ENCODE assay signal across 11 cellular contexts in genomic region chr3:66441124-66441523, GRCh38. TPM values are rescaled to one million over a fixed set of nuclear protein-coding genes. Genes with fewer than 3 reads are reported as not detected.
DNase-seq lines count a peak whose midpoint lies in the region; ATAC-seq and TF ChIP-seq lines count a peak whose summit lies in the region.
"Had no signal": no experiment of that assay in that cellular context is flagged by ENCODE, and none has a peak within 500 bp of the region (broad histone marks: within the 10 kb centered on the region; RNA-seq: fewer than 3 reads in every experiment).

No MANE protein-coding gene starts in this region.

- peak overlapping the region; percentile 6 for H3K27ac ChIP-seq in temporal lobe (ENCODE audit: low read depth, low read length)

- H3K27me3 Mint-ChIP-seq in WTC11 (ENCODE audit: low read depth) = no peaks in the 10 kb centered on the region
- no peaks in the 10 kb centered on the region for H3K27me3 Mint-ChIP-seq in activated CD8-positive, alpha-beta memory T cell treated with anti-CD3 and anti-CD28 coated beads, Interleukin-2, amount 10 ng/mL, durations not matched to agents 7 days and 5 days

- peak overlapping the region; percentile 12 for H3K4me3 Mint-ChIP-seq in WTC11
- no peak overlapping the region for H3K4me3 Mint-ChIP-seq in activated CD8-positive, alpha-beta memory T cell treated with anti-CD3 and anti-CD28 coated beads, Interleukin-2, amount 10 ng/mL, durations not matched to agents 7 days and 5 days
- H3K4me3 Mint-ChIP-seq: activated CD8-positive, alpha-beta T cell treated with anti-CD3 and anti-CD28 coated beads, Interleukin-2, amount 10 ng/mL, durations not matched to agents 7 days and 5 days had no signal

- peaks cover 16% of the 10 kb centered on the region for H3K36me3 Mint-ChIP-seq in WTC11
- no peaks in the 10 kb centered on the region for H3K36me3 Mint-ChIP-seq in activated CD8-positive, alpha-beta memory T cell treated with anti-CD3 and anti-CD28 coated beads, Interleukin-2, amount 10 ng/mL, durations not matched to agents 7 days and 5 days

- peak overlapping the region; percentile 100 for H3K27ac Mint-ChIP-seq in WTC11
- H3K27ac Mint-ChIP-seq in activated CD8-positive, alpha-beta memory T cell treated with anti-CD3 and anti-CD28 coated beads, Interleukin-2, amount 10 ng/mL, durations not matched to agents 7 days and 5 days = no peak overlapping the region
- H3K27ac Mint-ChIP-seq: activated CD8-positive, alpha-beta T cell treated with anti-CD3 and anti-CD28 coated beads, Interleukin-2, amount 10 ng/mL, durations not matched to agents 7 days and 5 days had no signal

- H3K9me3 Mint-ChIP-seq in WTC11 = no peaks in the 10 kb centered on the region
- no peaks in the 10 kb centered on the region for H3K9me3 Mint-ChIP-seq in activated CD8-positive, alpha-beta memory T cell treated with anti-CD3 and anti-CD28 coated beads, Interleukin-2, amount 10 ng/mL, durations not matched to agents 7 days and 5 days (ENCODE audit: low read depth)

- H3K4me1 Mint-ChIP-seq in WTC11 = peaks cover 96% of the 10 kb centered on the region
- H3K4me1 Mint-ChIP-seq in activated CD8-positive, alpha-beta memory T cell treated with anti-CD3 and anti-CD28 coated beads, Interleukin-2, amount 10 ng/mL, durations not matched to agents 7 days and 5 days = peaks cover 19% of the 10 kb centered on the region

- POLR2A ChIA-PET in WTC11 (lab: Charles Lee) = interaction anchor here (0.6 to 1.3 kb wide), 2 partner anchors 32 to 151 kb away, joined by 3 to 5 read pairs; no protein-coding TSS in a partner anchor

- ATAC-seq in WTC11 = no peak
- ATAC-seq in GM19463 (IDR thresholded peaks at IDR 0.05; ENCODE audit: unreplicated experiment) = no peak
- ATAC-seq in activated CD8-positive, alpha-beta memory T cell treated with anti-CD3 and anti-CD28 coated beads, Interleukin-2, amount 10 ng/mL, durations not matched to agents 7 days and 5 days = no peak
- ATAC-seq: activated CD8-positive, alpha-beta T cell treated with anti-CD3 and anti-CD28 coated beads, Interleukin-2, amount 10 ng/mL, durations not matched to agents 7 days and 5 days had no signal

- CTCF ChIA-PET in WTC11 (lab: Charles Lee) = interaction anchor here (0.5 to 4.4 kb wide), 5 partner anchors 14 to 362 kb away, joined by 3 to 22 read pairs (median 3); no protein-coding TSS in a partner anchor
- CTCF ChIA-PET in activated CD8-positive, alpha-beta memory T cell treated with anti-CD3 and anti-CD28 coated beads, Interleukin-2, amount 10 ng/mL, durations not matched to agents 7 days and 5 days (lab: Charles Lee) = no interaction called here

- DNase-seq in HPDE6-E6E7 (ENCODE audit: extremely low spot score) (peak; percentile 10), WTC11 (ENCODE audit: low spot score) (no peak), hepatic stellate cell (ENCODE audit: low spot score) (peak; percentile 21), KG1 (lab: John Stamatoyannopoulos, UW) (no peak), NK-92 (lab: John Stamatoyannopoulos, UW; ENCODE audit: unreplicated experiment) (no peak)
- DNase-seq in activated CD8-positive, alpha-beta memory T cell treated with anti-CD3 and anti-CD28 coated beads, Interleukin-2, amount 10 ng/mL, durations not matched to agents 7 days and 5 days = no peak
- DNase-seq: activated CD8-positive, alpha-beta T cell treated with anti-CD3 and anti-CD28 coated beads, Interleukin-2, amount 10 ng/mL, durations not matched to agents 7 days and 5 days; effector memory CD4-positive, alpha-beta T cell; NCI-H774 had no signal

- no peak for TF ChIP-seq CTCF in WTC11 (IDR thresholded peaks at IDR 0.05)

TF ChIP-seq in WTC11, 78 proteins besides CTCF, POLR2A, EP300 and RAD21:
- TF ChIP-seq GABPB1 (CRISPR knock-in tag; IDR thresholded peaks at IDR 0.05) (no peak), ZNF512 (CRISPR knock-in tag; IDR thresholded peaks at IDR 0.05; ENCODE audit: borderline replicate concordance) (no peak), FOXK1 (CRISPR knock-in tag; IDR thresholded peaks at IDR 0.05) (no peak), ZNF671 (CRISPR knock-in tag; IDR thresholded peaks at IDR 0.05) (no peak), ZNF317 (CRISPR knock-in tag; IDR thresholded peaks at IDR 0.05; ENCODE audit: borderline replicate concordance, low read depth) (no peak), ETV6 (CRISPR knock-in tag; IDR thresholded peaks at IDR 0.05) (no peak), TCF7 (CRISPR knock-in tag; IDR thresholded peaks at IDR 0.05; ENCODE audit: low read depth) (no peak), TEAD4 (CRISPR knock-in tag; IDR thresholded peaks at IDR 0.05) (no peak), SMAD4 (CRISPR knock-in tag; IDR thresholded peaks at IDR 0.05) (no peak), CREM (CRISPR knock-in tag; IDR thresholded peaks at IDR 0.05) (no peak), ZNF416 (CRISPR knock-in tag; IDR thresholded peaks at IDR 0.05) (no peak), CBFB (CRISPR knock-in tag; IDR thresholded peaks at IDR 0.05; ENCODE audit: low read depth) (no peak), ZNF263 (CRISPR knock-in tag; IDR thresholded peaks at IDR 0.05; ENCODE audit: low read depth) (no peak)
- TF ChIP-seq, protein P1, sequence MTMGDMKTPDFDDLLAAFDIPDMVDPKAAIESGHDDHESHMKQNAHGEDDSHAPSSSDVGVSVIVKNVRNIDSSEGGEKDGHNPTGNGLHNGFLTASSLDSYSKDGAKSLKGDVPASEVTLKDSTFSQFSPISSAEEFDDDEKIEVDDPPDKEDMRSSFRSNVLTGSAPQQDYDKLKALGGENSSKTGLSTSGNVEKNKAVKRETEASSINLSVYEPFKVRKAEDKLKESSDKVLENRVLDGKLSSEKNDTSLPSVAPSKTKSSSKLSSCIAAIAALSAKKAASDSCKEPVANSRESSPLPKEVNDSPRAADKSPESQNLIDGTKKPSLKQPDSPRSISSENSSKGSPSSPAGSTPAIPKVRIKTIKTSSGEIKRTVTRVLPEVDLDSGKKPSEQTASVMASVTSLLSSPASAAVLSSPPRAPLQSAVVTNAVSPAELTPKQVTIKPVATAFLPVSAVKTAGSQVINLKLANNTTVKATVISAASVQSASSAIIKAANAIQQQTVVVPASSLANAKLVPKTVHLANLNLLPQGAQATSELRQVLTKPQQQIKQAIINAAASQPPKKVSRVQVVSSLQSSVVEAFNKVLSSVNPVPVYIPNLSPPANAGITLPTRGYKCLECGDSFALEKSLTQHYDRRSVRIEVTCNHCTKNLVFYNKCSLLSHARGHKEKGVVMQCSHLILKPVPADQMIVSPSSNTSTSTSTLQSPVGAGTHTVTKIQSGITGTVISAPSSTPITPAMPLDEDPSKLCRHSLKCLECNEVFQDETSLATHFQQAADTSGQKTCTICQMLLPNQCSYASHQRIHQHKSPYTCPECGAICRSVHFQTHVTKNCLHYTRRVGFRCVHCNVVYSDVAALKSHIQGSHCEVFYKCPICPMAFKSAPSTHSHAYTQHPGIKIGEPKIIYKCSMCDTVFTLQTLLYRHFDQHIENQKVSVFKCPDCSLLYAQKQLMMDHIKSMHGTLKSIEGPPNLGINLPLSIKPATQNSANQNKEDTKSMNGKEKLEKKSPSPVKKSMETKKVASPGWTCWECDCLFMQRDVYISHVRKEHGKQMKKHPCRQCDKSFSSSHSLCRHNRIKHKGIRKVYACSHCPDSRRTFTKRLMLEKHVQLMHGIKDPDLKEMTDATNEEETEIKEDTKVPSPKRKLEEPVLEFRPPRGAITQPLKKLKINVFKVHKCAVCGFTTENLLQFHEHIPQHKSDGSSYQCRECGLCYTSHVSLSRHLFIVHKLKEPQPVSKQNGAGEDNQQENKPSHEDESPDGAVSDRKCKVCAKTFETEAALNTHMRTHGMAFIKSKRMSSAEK (CRISPR knock-in tag; IDR thresholded peaks at IDR 0.05; ENCODE audit: borderline replicate concordance) = no peak
- TF ChIP-seq, protein P2, sequence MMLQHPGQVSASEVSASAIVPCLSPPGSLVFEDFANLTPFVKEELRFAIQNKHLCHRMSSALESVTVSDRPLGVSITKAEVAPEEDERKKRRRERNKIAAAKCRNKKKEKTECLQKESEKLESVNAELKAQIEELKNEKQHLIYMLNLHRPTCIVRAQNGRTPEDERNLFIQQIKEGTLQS (CRISPR knock-in tag; conservative IDR thresholded peaks at IDR 0.05) = no peak
TF ChIP-seq in WTC11: peak in this region for 0.

RNA-seq across cellular contexts. Expression of gene LRIG1, which starts 59.7 kb away (rescaled TPM):
- total RNA-seq in WTC11 (2021) = 105 to 109 TPM (median 108 TPM) in 3 replicates
- 41.3 TPM for total RNA-seq in temporal lobe
- total RNA-seq in activated CD8-positive, alpha-beta memory T cell treated with anti-CD3 and anti-CD28 coated beads, Interleukin-2, amount 10 ng/mL, durations not matched to agents 7 days and 5 days = 10 to 100 TPM; 21.0 to 31.6 TPM

Comparison
In these comparisons a context has a peak if more than half of its experiments do, and no peak if none do; other contexts are left out.
1. DNase-seq: peak in HPDE6-E6E7 (single experiment) and hepatic stellate cell (single experiment); none in WTC11 (single experiment), KG1 (single experiment), activated CD8-positive, alpha-beta memory T cell treated with anti-CD3 and anti-CD28 coated beads, Interleukin-2, amount 10 ng/mL, durations not matched to agents 7 days and 5 days (single experiment) and NK-92 (single experiment).